ENCODE assay signal across 30 cellular contexts in the genomic region with DNA sequence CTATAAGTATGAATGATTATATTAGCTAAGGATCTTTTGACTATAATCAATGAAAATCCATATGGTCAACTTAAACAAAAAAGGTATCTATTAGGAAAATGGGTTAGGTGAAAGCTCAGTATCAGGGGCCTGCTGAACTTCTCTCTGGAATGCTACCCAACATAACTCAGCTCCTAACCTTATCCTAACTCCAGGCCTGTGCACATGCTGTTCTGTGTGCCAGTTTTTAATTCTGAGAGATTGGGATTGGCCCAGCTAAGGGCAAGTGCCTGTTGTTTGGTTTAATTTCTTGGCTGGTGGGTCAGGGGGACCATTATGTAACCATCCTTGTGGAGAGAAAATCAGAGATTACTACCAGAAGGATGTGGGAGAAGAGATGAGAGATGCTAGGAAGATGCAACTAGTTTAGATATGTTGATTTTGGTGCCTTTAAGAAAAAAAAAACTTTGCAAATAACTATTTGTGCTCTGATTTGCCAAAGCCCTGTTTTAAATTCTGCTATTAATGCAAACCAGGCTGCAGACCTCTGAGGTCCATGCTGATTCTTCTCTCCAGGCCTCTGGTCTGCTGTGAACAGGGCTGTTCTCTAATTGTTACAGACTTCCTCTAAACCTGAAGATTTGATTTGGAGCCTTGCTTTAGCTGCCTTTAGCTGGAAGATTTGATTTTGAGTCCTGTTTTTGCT.
"Had no signal": no experiment of that assay in that cellular context is flagged by ENCODE, and none has a peak within 500 bp of the region (broad histone marks: within the 10 kb centered on the region; RNA-seq: fewer than 3 reads in every experiment).

No MANE protein-coding gene starts in this region.

- H3K27ac ChIP-seq: brain microvascular endothelial cell, esophagus muscularis mucosa, WERI-Rb-1 had no signal

- H3K4me3 ChIP-seq: esophagus muscularis mucosa had no signal

- ATAC-seq: activated CD4-positive, CD25-positive, alpha-beta regulatory T cell treated with anti-CD3 and anti-CD28 coated beads, Interleukin-2, amount 50 U/mL, for 24 hours; activated CD8-positive, alpha-beta T cell treated with anti-CD3 and anti-CD28 coated beads for 36 hours; activated T-cell treated with anti-CD3 and anti-CD28 coated beads, Interleukin-2, amount 50 U/mL, for 4 hours; activated T-helper 17 cell treated with anti-CD3 and anti-CD28 coated beads, Interleukin-2, amount 50 U/mL, for 72 hours; effector memory CD8-positive, alpha-beta T cell; T-helper 17 cell had no signal

- H3K4me1 Mint-ChIP-seq: activated T-helper 17 cell treated with anti-CD3 and anti-CD28 coated beads, Interleukin-2, amount 50 U/mL, for 72 hours; central memory CD8-positive, alpha-beta T cell; T-helper 17 cell had no signal

- H3K27me3 ChIP-seq: brain microvascular endothelial cell, esophagus muscularis mucosa had no signal

- H3K4me3 Mint-ChIP-seq: activated B cell treated with CpG ODN at 0.5 μM for 24 hours; activated CD8-positive, alpha-beta T cell treated with anti-CD3 and anti-CD28 coated beads for 36 hours; activated naive CD8-positive, alpha-beta T cell; activated T-cell treated with anti-CD3 and anti-CD28 coated beads, Interleukin-2, amount 50 U/mL, for 4 hours; activated T-helper 17 cell treated with anti-CD3 and anti-CD28 coated beads, Interleukin-2, amount 50 U/mL, for 72 hours; central memory CD8-positive, alpha-beta T cell; effector memory CD8-positive, alpha-beta T cell; T-helper 17 cell; T-helper 2 cell treated with Interferon-gamma antibody and Interleukin-4, amounts not matched to agents 5 μg/mL and 100 μg/mL, for 36 hours had no signal

- H3K27ac Mint-ChIP-seq: activated B cell treated with CpG ODN at 0.5 μM for 24 hours; activated CD8-positive, alpha-beta T cell treated with anti-CD3 and anti-CD28 coated beads for 36 hours; activated naive CD8-positive, alpha-beta T cell; activated T-helper 17 cell treated with anti-CD3 and anti-CD28 coated beads, Interleukin-2, amount 50 U/mL, for 72 hours; effector memory CD8-positive, alpha-beta T cell; T-helper 17 cell; T-helper 2 cell treated with Interferon-gamma antibody and Interleukin-4, amounts not matched to agents 5 μg/mL and 100 μg/mL, for 36 hours had no signal

- H3K36me3 ChIP-seq: brain microvascular endothelial cell, esophagus muscularis mucosa, WERI-Rb-1 had no signal

- DNase-seq: activated B cell treated with CpG ODN at 0.5 μM for 24 hours; activated CD4-positive, alpha-beta T cell treated with anti-CD3 and anti-CD28 coated beads for 48 hours; activated CD4-positive, alpha-beta T cell treated with anti-CD3 and anti-CD28 coated beads, Interleukin-2, amount 50 U/mL, for 1 hour; activated CD4-positive, alpha-beta T cell treated with anti-CD3 and anti-CD28 coated beads, Interleukin-2, amount 50 U/mL, for 48 hours; activated CD8-positive, alpha-beta memory T cell treated with anti-CD3 and anti-CD28 coated beads for 24 hours; activated CD8-positive, alpha-beta T cell treated with anti-CD3 and anti-CD28 coated beads for 36 hours; activated effector memory CD4-positive, alpha-beta T cell treated with Interleukin-2 at 50 U/mL for 16 hours; activated gamma-delta T cell treated with Interleukin-2 at 50 U/mL for 16 hours; activated naive CD4-positive, alpha-beta T cell treated with anti-CD3 and anti-CD28 coated beads, Interleukin-2, amount 50 U/mL, for 16 hours; activated naive CD4-positive, alpha-beta T cell treated with Interleukin-2 at 50 U/mL for 16 hours; activated T-cell treated with anti-CD3 and anti-CD28 coated beads, Interleukin-2, amount 50 U/mL, for 4 hours; amniotic stem cell; anterior cingulate cortex; brain microvascular endothelial cell; cortex of kidney; dermis blood vessel endothelial cell; effector CD4-positive, alpha-beta T cell; effector memory CD8-positive, alpha-beta T cell; erythroblast; foreskin fibroblast; head of caudate nucleus; T-helper 17 cell; T1000; WERI-Rb-1 had no signal

- H3K9me3 ChIP-seq: esophagus muscularis mucosa had no signal

- H3K36me3 Mint-ChIP-seq: activated naive CD8-positive, alpha-beta T cell had no signal

- H3K27me3 Mint-ChIP-seq: activated B cell treated with CpG ODN at 0.5 μM for 24 hours; activated CD8-positive, alpha-beta T cell treated with anti-CD3 and anti-CD28 coated beads for 36 hours; activated naive CD8-positive, alpha-beta T cell; activated T-helper 17 cell treated with anti-CD3 and anti-CD28 coated beads, Interleukin-2, amount 50 U/mL, for 72 hours; central memory CD8-positive, alpha-beta T cell; effector memory CD8-positive, alpha-beta T cell; T-helper 17 cell had no signal

- H3K9me3 Mint-ChIP-seq: activated B cell treated with CpG ODN at 0.5 μM for 24 hours; activated CD8-positive, alpha-beta T cell treated with anti-CD3 and anti-CD28 coated beads for 36 hours; activated T-cell treated with anti-CD3 and anti-CD28 coated beads, Interleukin-2, amount 50 U/mL, for 4 hours; activated T-helper 17 cell treated with anti-CD3 and anti-CD28 coated beads, Interleukin-2, amount 50 U/mL, for 72 hours; central memory CD8-positive, alpha-beta T cell; effector memory CD8-positive, alpha-beta T cell; T-helper 2 cell treated with Interferon-gamma antibody and Interleukin-4, amounts not matched to agents 5 μg/mL and 100 μg/mL, for 36 hours had no signal
